ENCODE assay signal across 11 cellular contexts in genomic region chr2:15984367-15985255, GRCh38. TPM values are rescaled to one million over a fixed set of nuclear protein-coding genes. Genes with fewer than 3 reads are reported as not detected.
A peak's percentile ranks its signal among the peaks of the same experiment; 100 is the strongest.
DNase-seq lines count a peak whose midpoint lies in the region; ATAC-seq and TF ChIP-seq lines count a peak whose summit lies in the region.
"Had no signal": no experiment of that assay in that cellular context is flagged by ENCODE, and none has a peak within 500 bp of the region (broad histone marks: within the 10 kb centered on the region; RNA-seq: fewer than 3 reads in every experiment).

No MANE protein-coding gene starts in this region.

- no peaks in the 10 kb centered on the region for H3K36me3 ChIP-seq in NT2/D1 (ENCODE audit: insufficient read depth, insufficient read length, low read length)

- H3K27ac Mint-ChIP-seq in progenitor cell of endocrine pancreas, result no peak overlapping the region
- H3K27ac Mint-ChIP-seq: activated CD4-positive, alpha-beta T cell treated with anti-CD3 and anti-CD28 coated beads for 36 hours; CD8-positive, alpha-beta T cell; stimulated activated naive B cell treated with anti-CD40 and anti-IgM and Interleukin-4, amounts not matched to agents 10 μg/mL and 1 μg/mL and 100 μg/mL, for 72 hours had no signal

- no peaks in the 10 kb centered on the region for H3K27me3 ChIP-seq in NT2/D1 (ENCODE audit: insufficient read depth, insufficient read length)

- no peak for TF ChIP-seq CTCF in progenitor cell of endocrine pancreas (IDR thresholded peaks at IDR 0.05; ENCODE audit: unreplicated experiment)

- peaks cover 8% of the 10 kb centered on the region for H3K4me1 Mint-ChIP-seq in progenitor cell of endocrine pancreas (ENCODE audit: low read depth)
- H3K4me1 Mint-ChIP-seq: stimulated activated naive B cell treated with anti-CD40 and anti-IgM and Interleukin-4, amounts not matched to agents 10 μg/mL and 1 μg/mL and 100 μg/mL, for 72 hours had no signal

- ATAC-seq in GM21367 (IDR thresholded peaks at IDR 0.05; ENCODE audit: unreplicated experiment) (no peak), HG02763 (IDR thresholded peaks at IDR 0.05; ENCODE audit: unreplicated experiment) (no peak)
- ATAC-seq: activated CD4-positive, alpha-beta T cell treated with anti-CD3 and anti-CD28 coated beads for 36 hours; CD8-positive, alpha-beta T cell; stimulated activated naive B cell treated with anti-CD40 and anti-IgM and Interleukin-4, amounts not matched to agents 10 μg/mL and 1 μg/mL and 100 μg/mL, for 72 hours had no signal

- no peaks in the 10 kb centered on the region for H3K27me3 Mint-ChIP-seq in progenitor cell of endocrine pancreas
- H3K27me3 Mint-ChIP-seq: activated CD4-positive, alpha-beta T cell treated with anti-CD3 and anti-CD28 coated beads for 36 hours had no signal

- no peak overlapping the region for H3K4me3 ChIP-seq in NT2/D1 (ENCODE audit: insufficient read length, low read depth)

- no peaks in the 10 kb centered on the region for H3K9me3 ChIP-seq in NT2/D1 (ENCODE audit: insufficient read depth, low read length)

- H3K9ac ChIP-seq in NT2/D1 (ENCODE audit: insufficient read length, low read depth), result peak overlapping the region; percentile 23

- DNase-seq in Daoy (ENCODE audit: low read depth), result peak; percentile 25
- DNase-seq in NT2/D1 (ENCODE audit: low read depth, low spot score), result no peak
- DNase-seq in cardiac septum (ENCODE audit: low spot score), result peak; percentile 68
- DNase-seq in nucleus accumbens (lab: John Stamatoyannopoulos, UW), result peak; percentile 40 to 96 (median 86)
- no peak for DNase-seq in progenitor cell of endocrine pancreas (ENCODE audit: low spot score, unreplicated experiment)
- DNase-seq in DMS114 treated with DMSO at 0.1 percent for 48 hours (lab: John Stamatoyannopoulos, UW; ENCODE audit: unreplicated experiment), result no peak
- DNase-seq: activated CD4-positive, alpha-beta T cell treated with anti-CD3 and anti-CD28 coated beads for 36 hours; CD8-positive, alpha-beta T cell; stimulated activated naive B cell treated with anti-CD40 and anti-IgM and Interleukin-4, amounts not matched to agents 10 μg/mL and 1 μg/mL and 100 μg/mL, for 72 hours had no signal

- no peaks in the 10 kb centered on the region for H3K36me3 Mint-ChIP-seq in progenitor cell of endocrine pancreas (ENCODE audit: insufficient read depth)
- H3K36me3 Mint-ChIP-seq: CD8-positive, alpha-beta T cell; stimulated activated naive B cell treated with anti-CD40 and anti-IgM and Interleukin-4, amounts not matched to agents 10 μg/mL and 1 μg/mL and 100 μg/mL, for 72 hours had no signal

- intact Hi-C loops in cardiac septum (cut with DNase I), result no loop called here

- H3K9me3 Mint-ChIP-seq in progenitor cell of endocrine pancreas (ENCODE audit: low read depth), result no peaks in the 10 kb centered on the region
- H3K9me3 Mint-ChIP-seq: CD8-positive, alpha-beta T cell; stimulated activated naive B cell treated with anti-CD40 and anti-IgM and Interleukin-4, amounts not matched to agents 10 μg/mL and 1 μg/mL and 100 μg/mL, for 72 hours had no signal

- H3K4me3 Mint-ChIP-seq in progenitor cell of endocrine pancreas (ENCODE audit: low read depth), result no peak overlapping the region
- H3K4me3 Mint-ChIP-seq: activated CD4-positive, alpha-beta T cell treated with anti-CD3 and anti-CD28 coated beads for 36 hours; CD8-positive, alpha-beta T cell; stimulated activated naive B cell treated with anti-CD40 and anti-IgM and Interleukin-4, amounts not matched to agents 10 μg/mL and 1 μg/mL and 100 μg/mL, for 72 hours had no signal

- H3K4me1 ChIP-seq in NT2/D1 (ENCODE audit: insufficient read depth, insufficient read length), result peaks cover 12% of the 10 kb centered on the region

RNA-seq across cellular contexts. Expression of gene MYCN, which starts 44.3 kb away (rescaled TPM):
- 0.23 and 0.36 TPM in 2 replicates for total RNA-seq in Daoy (2014; rRNA removed; shearing (Covaris generic))
- total RNA-seq in cardiac septum (0.43 TPM), progenitor cell of endocrine pancreas (15.5 and 17.6 TPM in 2 replicates)
- total RNA-seq: CD8-positive, alpha-beta T cell had no signal

Comparison
In these comparisons a context has a peak if more than half of its experiments do, and no peak if none do; other contexts are left out.
1. DNase-seq: peak in Daoy (single experiment), cardiac septum (single experiment) and nucleus accumbens (56 of 56); none in NT2/D1 (single experiment), progenitor cell of endocrine pancreas (single experiment) and DMS114 treated with DMSO at 0.1 percent for 48 hours (single experiment).
2. RNA of gene MYCN, which starts 44.3 kb away (total RNA-seq): 15.5 to 17.6 TPM in progenitor cell of endocrine pancreas; 0.43 TPM in cardiac septum (single experiment) and 0.23 to 0.36 TPM in Daoy; every median in the first group is over 10 times any median in the second.